Comparison of ENCODE assay signal across 12 cellular contexts in the genomic region with DNA sequence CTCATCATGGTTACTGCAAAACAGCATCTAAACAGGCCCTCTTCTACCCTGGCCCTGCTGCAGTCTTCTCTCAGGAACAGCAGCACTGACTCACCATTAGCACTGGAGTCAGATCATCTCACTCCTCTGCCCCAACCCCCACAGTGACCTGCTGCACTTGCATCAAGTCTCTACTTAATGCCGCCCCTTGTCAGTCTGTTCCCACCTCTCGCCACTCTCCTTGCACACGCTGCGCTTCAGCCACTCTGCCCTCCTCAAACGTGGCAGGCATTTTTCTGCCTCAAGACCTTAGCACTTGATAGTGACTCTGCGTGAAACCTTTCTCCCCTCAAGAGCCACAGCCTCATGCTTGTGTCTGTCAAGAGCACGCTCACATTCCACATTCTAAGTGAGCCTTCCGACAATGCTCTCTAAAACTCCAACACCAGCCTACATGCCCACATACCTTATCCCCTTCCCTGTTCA. TPM values are rescaled to one million over a fixed set of nuclear protein-coding genes. Genes with fewer than 3 reads are reported as not detected.
DNase-seq lines count a peak whose midpoint lies in the region; ATAC-seq, FAIRE-seq and TF ChIP-seq lines count a peak whose summit lies in the region.
"Had no signal": no experiment of that assay in that cellular context is flagged by ENCODE, and none has a peak within 500 bp of the region (broad histone marks: within the 10 kb centered on the region; RNA-seq: fewer than 3 reads in every experiment).

No MANE protein-coding gene starts in this region.

- DNase-seq in AG04450 (ENCODE audit: low read depth, low spot score) (no peak), HT1080 (ENCODE audit: low read depth) (peak; percentile 56), cardiac fibroblast (ENCODE audit: low read depth in 2 of 2) (peak; percentile 33 to 72), kidney tubule cell (ENCODE audit: low spot score) (peak; percentile 54), GM12892 (ENCODE audit: insufficient read length) (no peak)
- no peak for DNase-seq in activated CD4-positive, alpha-beta T cell treated with anti-CD3 and anti-CD28 coated beads, Interleukin-2, amount 50 U/mL, for 1 hour
- DNase-seq: activated T-cell treated with anti-CD3 and anti-CD28 coated beads, Interleukin-2, amount 50 U/mL, for 4 hours; aorta had no signal

- POLR2A ChIA-PET in AG04450 (lab: Yijun Ruan, JAX): no interaction called here

- no peaks in the 10 kb centered on the region for H3K27me3 ChIP-seq in AG04450 (ENCODE audit: control insufficient read depth, insufficient read depth, low read length)

- H3K4me3 ChIP-seq in AG04450 (ENCODE audit: low read depth, low read length) (no peak overlapping the region), cardiac fibroblast (replicated peaks in 1 of 2; ENCODE audit: low read depth in 2 of 2, low read length in 2 of 2) (no peak overlapping the region)

- TF ChIP-seq CTCF in AG04450 (IDR thresholded peaks at IDR 0.05; ENCODE audit: low read depth, low read length) (no peak), cardiac fibroblast (IDR thresholded peaks at IDR 0.05; ENCODE audit: low read depth, low read length) (no peak)

- TF ChIP-seq POLR2A in GM12892 (IDR thresholded peaks at IDR 0.05; ENCODE audit: low read depth, low read length): no peak

- no peak for FAIRE-seq in GM12892 (lab: Jason Lieb, UNC)

- CTCF ChIA-PET in AG04450 (lab: Charles Lee): interaction anchor here (0.6 kb wide), 1 partner anchor 408 kb away, joined by 3 read pairs; no protein-coding TSS in a partner anchor

- peak overlapping the region; percentile 65 for H3K27ac ChIP-seq in AG04450 (ENCODE audit: low read depth, low read length)

- ATAC-seq in HG03342 (IDR thresholded peaks at IDR 0.05; ENCODE audit: unreplicated experiment) (no peak), HG02571 (IDR thresholded peaks at IDR 0.05; ENCODE audit: unreplicated experiment) (no peak)
- ATAC-seq: activated T-cell treated with anti-CD3 and anti-CD28 coated beads, Interleukin-2, amount 50 U/mL, for 4 hours had no signal

- no peaks in the 10 kb centered on the region for H3K9me3 ChIP-seq in AG04450 (ENCODE audit: control insufficient read depth, insufficient read depth, low read length)

RNA-seq across cellular contexts. Expression of a gene that starts 22.1 kb away (rescaled TPM):
- polyA plus RNA-seq in AG04450 (2011; rRNA removed): 37.0 and 40.8 TPM in 2 replicates
- polyA minus RNA-seq in AG04450 (2011; rRNA and poly(A)+ RNA removed): 27.6 and 34.9 TPM in 2 replicates
- total RNA-seq in HT1080 (2014; rRNA removed; shearing (Covaris generic)): 16.0 and 20.1 TPM in 2 replicates
- 10.7 and 13.0 TPM in 2 replicates for polyA plus RNA-seq in HT1080 (2015; cell fraction: cytosol; rRNA removed)
- polyA plus RNA-seq in HT1080 (2015; cell fraction: nucleus; rRNA removed): 17.5 and 19.6 TPM in 2 replicates
- 25.3 TPM for polyA plus RNA-seq in GM12892 (2012; ENCODE audit: missing spikeins)

RNA-seq across cellular contexts. Expression of a gene that starts 30.2 kb away (rescaled TPM):
- 0.63 and 0.87 TPM in 2 replicates for polyA plus RNA-seq in AG04450 (2011; rRNA removed)
- polyA minus RNA-seq in AG04450 (2011; rRNA and poly(A)+ RNA removed): 0.28 and 0.91 TPM in 2 replicates
- total RNA-seq in HT1080 (2014; rRNA removed; shearing (Covaris generic)): 0.72 and 0.84 TPM in 2 replicates
- 0.49 and 1.2 TPM in 2 replicates for polyA plus RNA-seq in HT1080 (2015; cell fraction: cytosol; rRNA removed)
- 9.9 and 17.1 TPM in 2 replicates for polyA plus RNA-seq in HT1080 (2015; cell fraction: nucleus; rRNA removed)
- 0.32 TPM for polyA plus RNA-seq in GM12892 (2012; ENCODE audit: missing spikeins)
- total RNA-seq: activated T-cell treated with anti-CD3 and anti-CD28 coated beads, Interleukin-2, amount 50 U/mL, for 4 hours; progenitor cell of endocrine pancreas had no signal
- polyA plus RNA-seq: aorta, BJ had no signal

Comparison
In these comparisons a context has a peak if more than half of its experiments do, and no peak if none do; other contexts are left out.
1. DNase-seq: peak in HT1080 (single experiment), cardiac fibroblast (2 of 2) and kidney tubule cell (single experiment); none in AG04450 (single experiment), activated CD4-positive, alpha-beta T cell treated with anti-CD3 and anti-CD28 coated beads, Interleukin-2, amount 50 U/mL, for 1 hour (single experiment) and GM12892 (single experiment).